ENCODE assay signal across 15 cellular contexts in genomic region chr6:12343440-12344162, GRCh38. TPM values are rescaled to one million over a fixed set of nuclear protein-coding genes. Genes with fewer than 3 reads are reported as not detected.
DNase-seq lines count a peak whose midpoint lies in the region; ATAC-seq and TF ChIP-seq lines count a peak whose summit lies in the region.
"Had no signal": no experiment of that assay in that cellular context is flagged by ENCODE, and none has a peak within 500 bp of the region (broad histone marks: within the 10 kb centered on the region; RNA-seq: fewer than 3 reads in every experiment).

No MANE protein-coding gene starts in this region.

- H2BK5ac ChIP-seq in mesenchymal stem cell (ENCODE audit: low read depth, low read length, poor library complexity, severe bottlenecking): peak overlapping the region; percentile 74

- 85% methylated on average over 8 of the region's 8 CpGs for WGBS in mesenchymal stem cell

- H3K4ac ChIP-seq in mesenchymal stem cell (ENCODE audit: low read depth in 1 of 2, low read length in 2 of 2): no peak overlapping the region

- H3K4me3 Mint-ChIP-seq in chondrocyte (ENCODE audit: unreplicated experiment): no peak overlapping the region
- H3K4me3 Mint-ChIP-seq: activated CD4-positive, alpha-beta T cell treated with anti-CD3 and anti-CD28 coated beads, Interleukin-2, amount 10 ng/mL, durations not matched to agents 24 days and 14 days; activated T-cell treated with anti-CD3 and anti-CD28 coated beads, Interleukin-2, amount 50 U/mL, for 72 hours; endodermal cell; T-cell had no signal

- H3K4me3 ChIP-seq in mesenchymal stem cell (ENCODE audit: insufficient read depth in 1 of 2, low read depth in 1 of 2, low read length in 2 of 2) (no peak overlapping the region), vagina (no peak overlapping the region)
- H3K4me3 ChIP-seq: skin epidermis had no signal

- H3K4me1 ChIP-seq in mesenchymal stem cell (ENCODE audit: control insufficient read depth, insufficient read depth, low read depth, low read length): peaks cover 21% of the 10 kb centered on the region
- no peaks in the 10 kb centered on the region for H3K4me1 ChIP-seq in vagina

- no peak overlapping the region for H2BK120ac ChIP-seq in mesenchymal stem cell (ENCODE audit: low read depth, low read length)

- H2AFZ ChIP-seq in mesenchymal stem cell (ENCODE audit: low read depth, low read length): no peak overlapping the region

- no peaks in the 10 kb centered on the region for H3K36me3 Mint-ChIP-seq in chondrocyte (ENCODE audit: low read depth)
- H3K36me3 Mint-ChIP-seq: T-cell had no signal

- peak; percentile 74 for DNase-seq in ACHN
- DNase-seq in NCI-H1417 treated with DMSO at 0.1 percent for 48 hours (lab: John Stamatoyannopoulos, UW): peak; percentile 36
- no peak for DNase-seq in chondrocyte (ENCODE audit: low spot score)
- DNase-seq in mesenchymal stem cell: no peak
- DNase-seq in T-helper 1 cell: no peak
- no peak for DNase-seq in vagina (ENCODE audit: extremely low spot score in 2 of 2)
- no peak for DNase-seq in SK-N-DZ (ENCODE audit: low spot score)
- DNase-seq: activated CD4-positive, alpha-beta T cell treated with anti-CD3 and anti-CD28 coated beads, Interleukin-2, amount 10 ng/mL, durations not matched to agents 24 days and 14 days; activated T-cell treated with anti-CD3 and anti-CD28 coated beads, Interleukin-2, amount 50 U/mL, for 72 hours; endodermal cell; left cardiac atrium; NCI-H2081 treated with DMSO at 0.1 percent for 48 hours; T-cell had no signal

- no peak overlapping the region for H4K91ac ChIP-seq in mesenchymal stem cell (ENCODE audit: low read length)

- peaks cover 57% of the 10 kb centered on the region for H3K4me1 Mint-ChIP-seq in chondrocyte (ENCODE audit: low read depth)
- H3K4me1 Mint-ChIP-seq: activated CD4-positive, alpha-beta T cell treated with anti-CD3 and anti-CD28 coated beads, Interleukin-2, amount 10 ng/mL, durations not matched to agents 24 days and 14 days; T-cell had no signal

- no peak overlapping the region for H3K14ac ChIP-seq in mesenchymal stem cell (ENCODE audit: low read length in 2 of 2)

- H3K27ac ChIP-seq in mesenchymal stem cell (ENCODE audit: low read length, poor library complexity, severe bottlenecking): peak overlapping the region; percentile 83
- H3K27ac ChIP-seq in vagina: no peak overlapping the region

- no peaks in the 10 kb centered on the region for H3K9me3 Mint-ChIP-seq in chondrocyte (ENCODE audit: low read depth)
- H3K9me3 Mint-ChIP-seq: activated CD4-positive, alpha-beta T cell treated with anti-CD3 and anti-CD28 coated beads, Interleukin-2, amount 10 ng/mL, durations not matched to agents 24 days and 14 days; activated T-cell treated with anti-CD3 and anti-CD28 coated beads, Interleukin-2, amount 50 U/mL, for 72 hours; endodermal cell; T-cell had no signal

- intact Hi-C loops in vagina (cut with DNase I): no loop called here

- H2AK5ac ChIP-seq in mesenchymal stem cell (ENCODE audit: low read length, severe bottlenecking): peak overlapping the region; percentile 82

- no peak overlapping the region for H4K8ac ChIP-seq in mesenchymal stem cell (ENCODE audit: low read length)

- ATAC-seq in HG03108 (IDR thresholded peaks at IDR 0.05; ENCODE audit: unreplicated experiment): no peak
- ATAC-seq: activated T-cell treated with anti-CD3 and anti-CD28 coated beads, Interleukin-2, amount 50 U/mL, for 72 hours; left cardiac atrium had no signal

- no peaks in the 10 kb centered on the region for H3K36me3 ChIP-seq in mesenchymal stem cell (ENCODE audit: control insufficient read depth in 1 of 2, insufficient read depth in 2 of 2, low read depth in 1 of 2, low read length in 2 of 2)
- H3K36me3 ChIP-seq in vagina: no peaks in the 10 kb centered on the region

- no peak overlapping the region for H3K9ac ChIP-seq in mesenchymal stem cell (ENCODE audit: low read length)

- H3K4me2 ChIP-seq in mesenchymal stem cell (ENCODE audit: low read length, poor library complexity, severe bottlenecking): no peak overlapping the region

- H3K27me3 Mint-ChIP-seq in chondrocyte (ENCODE audit: low read depth): no peaks in the 10 kb centered on the region
- H3K27me3 Mint-ChIP-seq: activated CD4-positive, alpha-beta T cell treated with anti-CD3 and anti-CD28 coated beads, Interleukin-2, amount 10 ng/mL, durations not matched to agents 24 days and 14 days had no signal

- no peak overlapping the region for H2BK15ac ChIP-seq in mesenchymal stem cell (ENCODE audit: low read depth, poor library complexity, severe bottlenecking)

- H3K18ac ChIP-seq in mesenchymal stem cell (ENCODE audit: low read depth in 1 of 2, low read length in 2 of 2): no peak overlapping the region

- peaks cover 0 to 45% of the 10 kb centered on the region in 2 experiments for H3K27me3 ChIP-seq in mesenchymal stem cell (ENCODE audit: control insufficient read depth in 1 of 2, insufficient read depth in 1 of 2, low read length in 2 of 2)
- H3K27me3 ChIP-seq in vagina: no peaks in the 10 kb centered on the region

- no peaks in the 10 kb centered on the region for H3K79me1 ChIP-seq in mesenchymal stem cell (replicated peaks; ENCODE audit: low read length, poor library complexity, severe bottlenecking)

- no peak for TF ChIP-seq CTCF in chondrocyte (IDR thresholded peaks at IDR 0.05)
- no peak for TF ChIP-seq CTCF in vagina (IDR thresholded peaks at IDR 0.05)

- no peak for TF ChIP-seq POLR2A in vagina (IDR thresholded peaks at IDR 0.05)

- H3K9me3 ChIP-seq in mesenchymal stem cell (ENCODE audit: control insufficient read depth, low read length): no peaks in the 10 kb centered on the region
- H3K9me3 ChIP-seq in vagina: no peaks in the 10 kb centered on the region

- H3K23ac ChIP-seq in mesenchymal stem cell (ENCODE audit: low read length in 2 of 2): no peak overlapping the region

- H2BK12ac ChIP-seq in mesenchymal stem cell (ENCODE audit: low read length in 2 of 2): no peak overlapping the region

- in situ Hi-C loops in ACHN (cut with HindIII; ENCODE audit: low pct_ligation_motif_present, low pct_unique_long_range_greater_than_20kb, low sequenced_read_pairs): no loop called here

- peak overlapping the region; percentile 69 for H3K27ac Mint-ChIP-seq in chondrocyte (ENCODE audit: unreplicated experiment)
- H3K27ac Mint-ChIP-seq: activated CD4-positive, alpha-beta T cell treated with anti-CD3 and anti-CD28 coated beads, Interleukin-2, amount 10 ng/mL, durations not matched to agents 24 days and 14 days; activated T-cell treated with anti-CD3 and anti-CD28 coated beads, Interleukin-2, amount 50 U/mL, for 72 hours; endodermal cell; T-cell had no signal

RNA-seq across cellular contexts. Expression of gene EDN1, which starts 53.4 kb away (rescaled TPM):
- total RNA-seq in chondrocyte: 10.6 to 17.6 TPM (median 16.9 TPM) in 3 replicates
- polyA plus RNA-seq in mesenchymal stem cell (2013, experiment 1 of 2): 3.7 TPM
- 3.2 TPM for polyA plus RNA-seq in mesenchymal stem cell (2013, experiment 2 of 2)
- total RNA-seq in vagina: 7.1 TPM
- not detected in 2 replicates for polyA plus RNA-seq in SK-N-DZ (2014; cell fraction: cytosol; rRNA removed)
- polyA plus RNA-seq in SK-N-DZ (2014; cell fraction: nucleus; rRNA removed): not detected in 2 replicates

Comparison
In these comparisons a context has a peak if more than half of its experiments do, and no peak if none do; other contexts are left out.
1. DNase-seq: peak in ACHN (single experiment) and NCI-H1417 treated with DMSO at 0.1 percent for 48 hours (single experiment); none in chondrocyte (single experiment), mesenchymal stem cell (single experiment), T-helper 1 cell (0 of 5), vagina (0 of 2) and SK-N-DZ (single experiment).